Comparison of ENCODE assay signal across 8 cellular contexts in genomic region chr19:51422053-51422448, GRCh38.
A peak's percentile ranks its signal among the peaks of the same experiment; 100 is the strongest.
DNase-seq lines count a peak whose midpoint lies in the region; ATAC-seq and TF ChIP-seq lines count a peak whose summit lies in the region.

No MANE protein-coding gene starts in this region.

- no peak overlapping the region for H2AFZ ChIP-seq in Loucy (ENCODE audit: low read length)

- no peaks in the 10 kb centered on the region for H3K9me2 ChIP-seq in Loucy (replicated peaks; ENCODE audit: low read depth, low read length)

- no peaks in the 10 kb centered on the region for H3K27me3 ChIP-seq in Loucy (ENCODE audit: insufficient read depth, low read length, poor library complexity, severe bottlenecking)

- no peaks in the 10 kb centered on the region for H4K20me1 ChIP-seq in Loucy (ENCODE audit: insufficient read depth, low read length, poor library complexity, severe bottlenecking)

- no peaks in the 10 kb centered on the region for H3K79me2 ChIP-seq in Loucy (ENCODE audit: insufficient read depth, low read length)

- TF ChIP-seq CTCF in GM12875 (IDR thresholded peaks at IDR 0.05; ENCODE audit: borderline replicate concordance, insufficient read depth, low read depth, low read length) (peak; percentile 100), Loucy (conservative IDR thresholded peaks at IDR 0.05; ENCODE audit: low read length) (peak; percentile 94)

- no peak overlapping the region for H3K9ac ChIP-seq in Loucy (ENCODE audit: low read depth, low read length, poor library complexity, severe bottlenecking)

- ATAC-seq in HG02763 (IDR thresholded peaks at IDR 0.05; ENCODE audit: unreplicated experiment), result no peak

- no peak overlapping the region for H3K4me3 ChIP-seq in GM12875 (ENCODE audit: low read depth, low read length)
- H3K4me3 ChIP-seq in Loucy (ENCODE audit: low read length, poor library complexity, severe bottlenecking), result no peak overlapping the region

- H3K36me3 ChIP-seq in Loucy (ENCODE audit: insufficient read depth, low read length), result no peaks in the 10 kb centered on the region

- H3K9me3 ChIP-seq in Loucy (ENCODE audit: insufficient read depth, low read depth, low read length), result no peaks in the 10 kb centered on the region

- no peaks in the 10 kb centered on the region for H3F3A ChIP-seq in Loucy (ENCODE audit: low read depth)

- DNase-seq in activated CD4-positive, alpha-beta T cell treated with anti-CD3 and anti-CD28 coated beads for 1 hour, result peak; percentile 66
- DNase-seq in cerebellar cortex (ENCODE audit: low spot score), result peak; percentile 57
- DNase-seq in kidney tubule cell (ENCODE audit: low spot score), result peak; percentile 73
- peak; percentile 98 for DNase-seq in stimulated activated CD4-positive, alpha-beta T cell treated with anti-CD3 and anti-CD28 coated beads, Interleukin-2, amount 100 ng/mL, for 48 hours
- no peak for DNase-seq in NCI-H2171 (lab: John Stamatoyannopoulos, UW)

- H3K4me2 ChIP-seq in Loucy (ENCODE audit: low read depth, low read length, poor library complexity, severe bottlenecking), result no peak overlapping the region

- H3K4me1 ChIP-seq in Loucy (ENCODE audit: insufficient read depth, low read length, poor library complexity, severe bottlenecking), result no peaks in the 10 kb centered on the region
